Comparison of ENCODE assay signal across 12 cellular contexts in the genomic region with DNA sequence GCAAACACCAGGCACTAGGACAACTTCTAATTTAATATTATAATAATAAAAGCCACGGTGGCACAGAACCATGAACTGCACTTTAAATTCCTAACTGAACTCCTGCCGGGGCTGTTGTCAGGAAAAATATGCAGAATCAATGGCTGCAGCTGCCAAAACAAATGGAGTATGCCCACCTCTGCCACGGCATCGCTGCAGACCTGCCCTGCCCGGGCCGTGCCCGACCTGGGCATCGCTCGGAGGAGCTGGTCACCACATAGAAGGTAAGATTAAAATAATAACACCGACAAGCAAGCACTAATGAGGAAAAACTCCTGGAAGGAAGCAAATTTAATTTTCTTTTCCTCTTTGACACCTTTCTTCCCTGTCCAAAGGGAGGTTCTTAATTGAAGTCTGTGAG.
DNase-seq lines count a peak whose midpoint lies in the region; ATAC-seq and TF ChIP-seq lines count a peak whose summit lies in the region.
"Had no signal": no experiment of that assay in that cellular context is flagged by ENCODE, and none has a peak within 500 bp of the region (broad histone marks: within the 10 kb centered on the region; RNA-seq: fewer than 3 reads in every experiment).

No MANE protein-coding gene starts in this region.

- H4K5ac ChIP-seq in mesendoderm (ENCODE audit: low read length): no peak overlapping the region

- H3K27me3 ChIP-seq in mesendoderm (ENCODE audit: insufficient read depth, low read length, poor library complexity) (no peaks in the 10 kb centered on the region), ascending aorta (no peaks in the 10 kb centered on the region)

- H3K56ac ChIP-seq in mesendoderm (ENCODE audit: low read length): peak overlapping the region; percentile 15

- H3K23ac ChIP-seq in mesendoderm (ENCODE audit: low read length): no peak overlapping the region

- H3K36me3 ChIP-seq in mesendoderm (ENCODE audit: control insufficient read depth, insufficient read depth, low read length) (no peaks in the 10 kb centered on the region), ascending aorta (peaks cover 0 to 4% of the 10 kb centered on the region in 2 donors)

- H3K9ac ChIP-seq in mesendoderm (ENCODE audit: low read length): no peak overlapping the region

- H3K79me2 ChIP-seq in mesendoderm (ENCODE audit: control insufficient read depth, insufficient read depth, low read length): no peaks in the 10 kb centered on the region

- no peaks in the 10 kb centered on the region for H3K36me3 Mint-ChIP-seq in T-helper 17 cell (ENCODE audit: low read depth)

- DNase-seq in NCI-H1417 (lab: John Stamatoyannopoulos, UW): peak; percentile 48 to 74 (median 72)
- no peak for DNase-seq in NCI-H1417 treated with DMSO at 0.1 percent for 48 hours (lab: John Stamatoyannopoulos, UW)
- DNase-seq in T-helper 17 cell: no peak
- DNase-seq in mesendoderm: no peak
- no peak for DNase-seq in ascending aorta (ENCODE audit: low spot score in 2 of 2)
- no peak for DNase-seq in NCI-H2029 treated with DMSO at 0.1 percent for 48 hours (lab: John Stamatoyannopoulos, UW)
- DNase-seq: Caco-2, PC-9 had no signal

- no peak overlapping the region for H2AK5ac ChIP-seq in mesendoderm (ENCODE audit: low read length)

- H3K27ac ChIP-seq in C4-2B: peak overlapping the region; percentile 43
- H3K27ac ChIP-seq in mesendoderm (ENCODE audit: low read depth, low read length): no peak overlapping the region
- no peak overlapping the region for H3K27ac ChIP-seq in ascending aorta
- H3K27ac ChIP-seq: PC-9 had no signal

- H3K4me2 ChIP-seq in mesendoderm (ENCODE audit: low read length): no peak overlapping the region
- H3K4me2 ChIP-seq: PC-9 had no signal

- no peak for ATAC-seq in T-helper 17 cell
- ATAC-seq in GM18511 (IDR thresholded peaks at IDR 0.05; ENCODE audit: unreplicated experiment): no peak
- ATAC-seq: HCT116 had no signal

- H3K27me3 Mint-ChIP-seq in T-helper 17 cell: no peaks in the 10 kb centered on the region

- no CpG with 5 or more reads among the region's 10 CpGs for WGBS in mesendoderm (ENCODE audit: extremely low coverage, insufficient coverage, low lambda C conversion rate)

- TF ChIP-seq CTCF in C4-2B (conservative IDR thresholded peaks at IDR 0.05) (no peak), ascending aorta (IDR thresholded peaks at IDR 0.05) (no peak)

- no peak overlapping the region for H2BK15ac ChIP-seq in mesendoderm (replicated peaks; ENCODE audit: low read depth)

- H3K4me1 ChIP-seq in mesendoderm (ENCODE audit: control insufficient read depth, low read depth, low read length) (peaks cover 2% of the 10 kb centered on the region), ascending aorta (no peaks in the 10 kb centered on the region)
- H3K4me1 ChIP-seq: Caco-2 had no signal

- H3K4ac ChIP-seq in mesendoderm (ENCODE audit: low read depth, low read length): no peak overlapping the region

- intact Hi-C loops in ascending aorta (cut with DNase I): no loop called here

- H3K27ac Mint-ChIP-seq in T-helper 17 cell: peak overlapping the region; percentile 72

- H2BK120ac ChIP-seq in mesendoderm (ENCODE audit: low read depth, low read length): no peak overlapping the region

- peaks cover 3% of the 10 kb centered on the region for H3K4me1 Mint-ChIP-seq in T-helper 17 cell
- H3K4me1 Mint-ChIP-seq: CD14-positive monocyte had no signal

- no peak overlapping the region for H3K4me3 Mint-ChIP-seq in T-helper 17 cell
- H3K4me3 Mint-ChIP-seq: CD14-positive monocyte had no signal

- H3K9me3 ChIP-seq in T-helper 17 cell (ENCODE audit: control insufficient read depth, low read length, poor library complexity, severe bottlenecking): no peaks in the 10 kb centered on the region
- H3K9me3 ChIP-seq in ascending aorta: no peaks in the 10 kb centered on the region
- H3K9me3 ChIP-seq: Caco-2 had no signal

- no peak overlapping the region for H2BK5ac ChIP-seq in mesendoderm (ENCODE audit: low read length)

- H4K8ac ChIP-seq in mesendoderm (ENCODE audit: low read depth, low read length): no peak overlapping the region

- H3K4me3 ChIP-seq in mesendoderm (ENCODE audit: low read length) (no peak overlapping the region), ascending aorta (no peak overlapping the region)
- H3K4me3 ChIP-seq: PC-9 had no signal

- no peak overlapping the region for H3K18ac ChIP-seq in mesendoderm (ENCODE audit: low read length)

- no peaks in the 10 kb centered on the region for H3K79me1 ChIP-seq in mesendoderm (ENCODE audit: low read length)

Comparison
In these comparisons a context has a peak if more than half of its experiments do, and no peak if none do; other contexts are left out.
1. DNase-seq: peak in NCI-H1417 (3 of 3); none in NCI-H1417 treated with DMSO at 0.1 percent for 48 hours (single experiment), T-helper 17 cell (0 of 3), mesendoderm (single experiment), ascending aorta (0 of 2) and NCI-H2029 treated with DMSO at 0.1 percent for 48 hours (single experiment).